ENCODE assay signal across 29 cellular contexts in genomic region chr11:66492161-66492865, GRCh38. TPM values are rescaled to one million over a fixed set of nuclear protein-coding genes. Genes with fewer than 3 reads are reported as not detected.
DNase-seq lines count a peak whose midpoint lies in the region; ATAC-seq and TF ChIP-seq lines count a peak whose summit lies in the region.
"Had no signal": no experiment of that assay in that cellular context is flagged by ENCODE, and none has a peak within 500 bp of the region (broad histone marks: within the 10 kb centered on the region; RNA-seq: fewer than 3 reads in every experiment).

No MANE protein-coding gene starts in this region.

- H2AFZ ChIP-seq in osteoblast (ENCODE audit: low read length), result no peak overlapping the region
- H2AFZ ChIP-seq: parathyroid adenoma had no signal

- H3K9me3 ChIP-seq in osteoblast (ENCODE audit: low read depth, low read length) (no peaks in the 10 kb centered on the region), tibial nerve (no peaks in the 10 kb centered on the region)
- H3K9me3 ChIP-seq: adrenal gland, suprapubic skin, upper lobe of right lung had no signal

- no peak overlapping the region for H3K4me3 ChIP-seq in astrocyte of the spinal cord (ENCODE audit: low read depth, low read length)
- H3K4me3 ChIP-seq in osteoblast (ENCODE audit: insufficient read depth, low read length), result no peak overlapping the region
- H3K4me3 ChIP-seq in tibial nerve, result no peak overlapping the region
- H3K4me3 ChIP-seq: adrenal gland, GM12878, SK-N-MC, smooth muscle cell, suprapubic skin, upper lobe of right lung had no signal

- no peak for TF ChIP-seq POLR2A in tibial nerve (IDR thresholded peaks at IDR 0.05)

- H3K27me3 ChIP-seq in osteoblast (ENCODE audit: insufficient read depth, low read length), result no peaks in the 10 kb centered on the region
- H3K27me3 ChIP-seq in tibial nerve, result no peaks in the 10 kb centered on the region
- H3K27me3 ChIP-seq: adrenal gland, suprapubic skin, upper lobe of right lung had no signal

- no peak for ATAC-seq in sciatic nerve
- ATAC-seq: activated T-cell treated with anti-CD3 and anti-CD28 coated beads, Interleukin-2, amount 50 U/mL, for 72 hours; GM12878; upper lobe of right lung had no signal

- H3K36me3 ChIP-seq in osteoblast (ENCODE audit: insufficient read depth, low read length) (peaks cover 42% of the 10 kb centered on the region), tibial nerve (peaks cover 0 to 97% (median 0%) of the 10 kb centered on the region in 3 donors)

- no peak for TF ChIP-seq EP300 in tibial nerve (IDR thresholded peaks at IDR 0.05)

- H3K4me2 ChIP-seq in osteoblast (ENCODE audit: insufficient read depth, low read length), result no peak overlapping the region
- H3K4me2 ChIP-seq: smooth muscle cell had no signal

- no peaks in the 10 kb centered on the region for H3K4me1 ChIP-seq in osteoblast (ENCODE audit: insufficient read depth, low read length)
- no peaks in the 10 kb centered on the region for H3K4me1 ChIP-seq in tibial nerve
- H3K4me1 ChIP-seq: adrenal gland, parathyroid adenoma, suprapubic skin, upper lobe of right lung had no signal

- H4K20me1 ChIP-seq in osteoblast (ENCODE audit: insufficient read depth, low read length), result no peaks in the 10 kb centered on the region

- TF ChIP-seq CTCF in astrocyte of the spinal cord (IDR thresholded peaks at IDR 0.05; ENCODE audit: low read depth, low read length), result no peak
- no peak for TF ChIP-seq CTCF in osteoblast (IDR thresholded peaks at IDR 0.05; ENCODE audit: extremely low read depth, low read depth, low read length)
- no peak for TF ChIP-seq CTCF in tibial nerve (IDR thresholded peaks at IDR 0.05)

- in situ Hi-C loops in astrocyte of the spinal cord (cut with HindIII; ENCODE audit: low sequenced_read_pairs), result no loop called here

- intact Hi-C loops in sciatic nerve (cut with DNase I), result no loop called here

- H3K27ac ChIP-seq in osteoblast (ENCODE audit: low read depth, low read length), result no peak overlapping the region
- H3K27ac ChIP-seq in tibial nerve, result no peak overlapping the region
- H3K27ac ChIP-seq: adrenal gland, HL-60, parathyroid adenoma, SK-N-MC, suprapubic skin, upper lobe of right lung had no signal

- 91 to 100% methylated on average over 4 to 10 of the region's 10 CpGs for WGBS in tibial nerve, 2 donors

- DNase-seq in NCI-H1105 treated with DMSO at 0.1 percent for 48 hours (lab: John Stamatoyannopoulos, UW), result peak; percentile 14
- DNase-seq in NCI-H1105 (lab: John Stamatoyannopoulos, UW), result no peak
- DNase-seq in NCI-H524 treated with DMSO at 0.1 percent for 48 hours (lab: John Stamatoyannopoulos, UW), result peak; percentile 70
- peak; percentile 14 for DNase-seq in astrocyte of the spinal cord (ENCODE audit: low read depth, low spot score)
- peak; percentile 51 for DNase-seq in osteoblast (ENCODE audit: insufficient read length, low spot score, missing footprints)
- no peak for DNase-seq in tibial nerve (ENCODE audit: low spot score in 2 of 2)
- DNase-seq in UCSD-AML1 (lab: John Stamatoyannopoulos, UW; ENCODE audit: unreplicated experiment), result no peak
- no peak for DNase-seq in sciatic nerve (ENCODE audit: low spot score)
- DNase-seq: 8988T; activated CD4-positive, alpha-beta T cell treated with anti-CD3 and anti-CD28 coated beads, Interleukin-2, amount 50 U/mL, for 4 hours; activated naive CD4-positive, alpha-beta T cell treated with Interleukin-2 at 50 U/mL for 16 hours; activated T-cell treated with anti-CD3 and anti-CD28 coated beads, Interleukin-2, amount 50 U/mL, for 72 hours; adrenal gland; CD4-positive, CD25-positive, alpha-beta regulatory T cell; H9; hippocampal formation; immature natural killer cell; NCI-H2171; nephron progenitor cell; NK-92 treated with Interleukin-12 subunit alpha and Interleukin-12 subunit beta, amount 100 ng/mL, for 24 hours; stimulated activated naive CD4-positive, alpha-beta T cell treated with Interleukin-2 at 50 U/mL for 16 hours; T-helper 1 cell; upper lobe of right lung had no signal

- H3K79me2 ChIP-seq in osteoblast (ENCODE audit: insufficient read depth, low read length), result no peaks in the 10 kb centered on the region
- H3K79me2 ChIP-seq: parathyroid adenoma had no signal

RNA-seq across cellular contexts. Expression of gene DPP3, which starts 12.1 kb away (rescaled TPM):
- total RNA-seq in osteoblast (35.8 and 36.5 TPM in 2 replicates), tibial nerve (10 to 100 TPM; 12.2 to 41.8 (median 25.0) TPM), sciatic nerve (12.4 TPM)

RNA-seq across cellular contexts. Expression of gene BBS1, which starts 18.1 kb away (rescaled TPM):
- total RNA-seq in osteoblast (39.2 and 43.8 TPM in 2 replicates), tibial nerve (100 to 1,000 TPM in 2 of 4 donors, 10 to 100 TPM in 2; 66.1 to 161 (median 104) TPM), sciatic nerve (47.6 TPM)

RNA-seq across cellular contexts. Expression of gene PELI3, which starts 25.6 kb away (rescaled TPM):
- total RNA-seq in osteoblast, result 18.9 and 19.2 TPM in 2 replicates
- total RNA-seq in tibial nerve, result 10 to 100 TPM; 14.4 to 26.4 (median 20.4) TPM
- 14.8 TPM for total RNA-seq in sciatic nerve

RNA-seq across cellular contexts. Expression of gene ZDHHC24, which starts 53.5 kb away (rescaled TPM):
- total RNA-seq in osteoblast (9.4 and 10.5 TPM in 2 replicates), tibial nerve (10 to 100 TPM; 15.3 to 17.7 (median 16.6) TPM), sciatic nerve (10.4 TPM)

RNA-seq across cellular contexts. Expression of gene MRPL11, which starts 53.7 kb away (rescaled TPM):
- total RNA-seq in osteoblast (31.5 and 33.3 TPM in 2 replicates), tibial nerve (10 to 100 TPM; 42.9 to 63.8 (median 53.9) TPM), sciatic nerve (25.1 TPM)

Comparison
In these comparisons a context has a peak if more than half of its experiments do, and no peak if none do; other contexts are left out.
1. DNase-seq: peak in NCI-H1105 treated with DMSO at 0.1 percent for 48 hours (single experiment), NCI-H524 treated with DMSO at 0.1 percent for 48 hours (single experiment), astrocyte of the spinal cord (single experiment) and osteoblast (single experiment); none in NCI-H1105 (single experiment), tibial nerve (0 of 2), UCSD-AML1 (single experiment) and sciatic nerve (single experiment).